8 cellular contexts compared by ENCODE assay signal in the genomic region with DNA sequence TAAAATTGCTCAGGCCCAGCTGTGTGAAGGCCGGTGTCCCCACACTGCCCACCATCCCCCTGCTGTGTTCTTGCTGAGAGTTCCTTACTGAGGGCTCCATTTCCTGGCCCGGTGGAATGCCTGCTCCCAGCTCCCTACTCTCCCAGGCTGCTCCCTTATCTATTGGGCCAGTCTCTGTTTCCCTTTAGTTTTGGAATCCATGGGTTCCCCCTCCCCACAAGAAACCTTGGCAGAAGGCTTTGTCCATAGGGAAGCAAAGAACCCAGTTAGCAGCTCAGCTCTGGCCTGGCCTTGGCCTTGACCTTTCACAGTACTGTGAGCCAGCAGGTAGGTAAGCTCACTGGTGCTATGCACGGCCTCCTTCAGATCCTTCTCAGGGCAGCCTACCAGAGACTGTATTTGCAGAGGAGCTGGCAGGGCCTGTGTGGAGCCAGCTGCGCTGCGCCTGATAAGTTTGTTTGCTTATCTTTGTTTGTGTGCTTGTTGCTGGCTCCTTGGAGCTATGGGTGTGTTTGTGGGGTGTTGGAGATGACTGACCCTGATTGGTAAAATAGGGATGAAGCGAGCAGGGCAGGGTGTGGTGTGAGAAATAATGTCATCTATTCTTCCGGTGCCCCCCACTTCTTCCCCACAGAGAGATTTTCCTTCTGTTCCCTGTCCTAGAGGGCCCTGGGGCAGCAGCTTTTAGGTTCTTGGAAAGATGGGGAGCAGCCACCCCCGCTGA. TPM values are rescaled to one million over a fixed set of nuclear protein-coding genes. Genes with fewer than 3 reads are reported as not detected.
A peak's percentile ranks its signal among the peaks of the same experiment; 100 is the strongest.
DNase-seq lines count a peak whose midpoint lies in the region; ATAC-seq and TF ChIP-seq lines count a peak whose summit lies in the region.

No MANE protein-coding gene starts in this region.

- DNase-seq in RWPE2 (ENCODE audit: low spot score) (no peak), esophagus squamous epithelium (lab: John Stamatoyannopoulos, UW) (no peak), ovary (peak in 3 of 5 donors; percentile 52 to 75 (median 58)), Ammon's horn (ENCODE audit: low spot score) (no peak)
- no peak for DNase-seq in stimulated activated CD4-positive, alpha-beta T cell treated with anti-CD3 and anti-CD28 coated beads, Interleukin-1b, Interleukin-23, amount 100 ng/mL, for 48 hours

- H3K9me3 ChIP-seq in HEK293 (ENCODE audit: control insufficient read depth, insufficient read depth, low read depth, low read length) (no peaks in the 10 kb centered on the region), RWPE2 (ENCODE audit: severe bottlenecking) (no peaks in the 10 kb centered on the region), esophagus squamous epithelium (no peaks in the 10 kb centered on the region), ovary (no peaks in the 10 kb centered on the region)

- H3K4me1 ChIP-seq in HEK293 (ENCODE audit: control insufficient read depth, insufficient read depth, low read length) (peaks cover 27% of the 10 kb centered on the region), RWPE2 (ENCODE audit: insufficient read depth, poor library complexity, severe bottlenecking) (peaks cover 34% of the 10 kb centered on the region), esophagus squamous epithelium (peaks cover 34 to 82% (median 46%) of the 10 kb centered on the region in 3 donors), ovary (ENCODE audit: insufficient read depth) (peaks cover 60% of the 10 kb centered on the region)

- CTCF ChIA-PET in HEK293 (lab: Yijun Ruan, JAX): interaction anchor here (0.6 to 1.0 kb wide), 4 partner anchors 12 to 226 kb away, joined by 3 to 9 read pairs (median 4); no protein-coding TSS in a partner anchor

- peak overlapping the region; percentile 37 for H3K27ac ChIP-seq in HEK293 (ENCODE audit: extremely low read depth, low read depth, low read length)
- peak overlapping the region; percentile 91 for H3K27ac ChIP-seq in RWPE2 (ENCODE audit: poor library complexity, severe bottlenecking)
- peak overlapping the region; percentile 51 to 88 (median 76) for H3K27ac ChIP-seq in esophagus squamous epithelium
- peak overlapping the region in 1 of 2 donors; percentile 78 for H3K27ac ChIP-seq in ovary

- TF ChIP-seq EP300 in ovary (IDR thresholded peaks at IDR 0.05): no peak

- WGBS in esophagus squamous epithelium, 2 donors: 34 to 55% methylated on average over 6 to 8 of the region's 8 CpGs
- 8 to 12% (median 9%) methylated on average over 8 of the region's 8 CpGs for WGBS in ovary, 3 donors

- no peak for TF ChIP-seq CTCF in HEK293 (tag by site-specific recombination; IDR thresholded peaks at IDR 0.05)
- no peak for TF ChIP-seq CTCF in RWPE2 (IDR thresholded peaks at IDR 0.05; ENCODE audit: poor library complexity, severe bottlenecking)
- no peak for TF ChIP-seq CTCF in esophagus squamous epithelium (IDR thresholded peaks at IDR 0.05)
- no peak for TF ChIP-seq CTCF in ovary (IDR thresholded peaks at IDR 0.05)

- H3K4me3 ChIP-seq in HEK293 (ENCODE audit: low read depth, low read length) (no peak overlapping the region), RWPE2 (ENCODE audit: severe bottlenecking) (no peak overlapping the region), esophagus squamous epithelium (no peak overlapping the region), ovary (no peak overlapping the region)

- POLR2A ChIA-PET in HEK293 (lab: Yijun Ruan, JAX): interaction anchor here (0.7 to 3.0 kb wide), 4 partner anchors 8 to 31 kb away, joined by 3 to 12 read pairs (median 4); a partner anchor contains a TSS

- H3K36me3 ChIP-seq in HEK293 (ENCODE audit: control insufficient read depth in 2 of 2, insufficient read depth in 1 of 2, low read length in 2 of 2) (no peaks in the 10 kb centered on the region; a peak in 1 of 3 replicates), RWPE2 (ENCODE audit: low read depth) (peaks cover 10% of the 10 kb centered on the region), esophagus squamous epithelium (no peaks in the 10 kb centered on the region), ovary (no peaks in the 10 kb centered on the region)

- TF ChIP-seq POLR2A in esophagus squamous epithelium (IDR thresholded peaks at IDR 0.05) (no peak), ovary (IDR thresholded peaks at IDR 0.05) (no peak)

- intact Hi-C loops in esophagus squamous epithelium (cut with DNase I) (no loop called here), ovary (cut with DNase I) (no loop called here)

- ATAC-seq in RWPE2 (ENCODE audit: low read depth): peak; percentile 43
- no peak for ATAC-seq in GM21381 (IDR thresholded peaks at IDR 0.05; ENCODE audit: unreplicated experiment)
- ATAC-seq in GM21737 (IDR thresholded peaks at IDR 0.05; ENCODE audit: unreplicated experiment): no peak

- H3K27me3 ChIP-seq in RWPE2 (ENCODE audit: insufficient read depth, poor library complexity, severe bottlenecking) (no peaks in the 10 kb centered on the region), esophagus squamous epithelium (no peaks in the 10 kb centered on the region), ovary (no peaks in the 10 kb centered on the region)

TF ChIP-seq in HEK293, 187 proteins besides CTCF, POLR2A, EP300 and RAD21:
- TF ChIP-seq IKZF3 (tag by site-specific recombination; IDR thresholded peaks at IDR 0.05) (peak; percentile 32; the same call in 1 of the 2 replicates), ZNF10 (tag by site-specific recombination; IDR thresholded peaks at IDR 0.05) (peak; percentile 64; the same call in 1 of the 2 replicates), ZNF626 (tag by site-specific recombination; IDR thresholded peaks at IDR 0.05) (no peak), ZIC2 (tag by site-specific recombination; IDR thresholded peaks at IDR 0.05) (peak; percentile 54), ZNF600 (tag by site-specific recombination; IDR thresholded peaks at IDR 0.05) (peak; percentile 76)
TF ChIP-seq in HEK293: peak in this region for 4.

RNA-seq across cellular contexts. Expression of a gene that starts 19.2 kb away (rescaled TPM):
- total RNA-seq in esophagus squamous epithelium (10 to 100 TPM in 3 of 4 donors, 1 to 10 TPM in 1; 9.6 to 20.0 (median 11.4) TPM), ovary (100 to 1,000 TPM in 2 of 7 donors, 10 to 100 TPM in 5; 23.2 to 111 (median 85.9) TPM)
- polyA plus RNA-seq in ovary: 10 to 100 TPM; 34.0 to 43.7 TPM

Comparison
In these comparisons a context has a peak if more than half of its experiments do, and no peak if none do; other contexts are left out.
1. DNase-seq: peak in ovary (3 of 5); none in RWPE2 (single experiment), esophagus squamous epithelium (single experiment), stimulated activated CD4-positive, alpha-beta T cell treated with anti-CD3 and anti-CD28 coated beads, Interleukin-1b, Interleukin-23, amount 100 ng/mL, for 48 hours (single experiment) and Ammon's horn (single experiment).